Comparison of ENCODE assay signal across 15 cellular contexts in genomic region chr1:234898455-234899033, GRCh38.
DNase-seq lines count a peak whose midpoint lies in the region; ATAC-seq, FAIRE-seq and TF ChIP-seq lines count a peak whose summit lies in the region.
"Had no signal": no experiment of that assay in that cellular context is flagged by ENCODE, and none has a peak within 500 bp of the region (broad histone marks: within the 10 kb centered on the region; RNA-seq: fewer than 3 reads in every experiment).

No MANE protein-coding gene starts in this region.

- WGBS in adrenal gland, 4 donors: 90 to 93% (median 92%) methylated on average over 8 to 9 of the region's 9 CpGs
- WGBS in liver: 90% methylated on average over 9 of the region's 9 CpGs

- H3K27me3 ChIP-seq in adrenal gland (no peaks in the 10 kb centered on the region), liver (ENCODE audit: control insufficient read depth in 4 of 4, insufficient read depth in 4 of 4, low read length in 3 of 4) (no peaks in the 10 kb centered on the region)

- no peaks in the 10 kb centered on the region for H3K36me3 Mint-ChIP-seq in progenitor cell of endocrine pancreas (ENCODE audit: insufficient read depth)

- TF ChIP-seq CTCF in HEK293 (tag by site-specific recombination; IDR thresholded peaks at IDR 0.05) (no peak), adrenal gland (IDR thresholded peaks at IDR 0.05) (no peak), liver (IDR thresholded peaks at IDR 0.05; ENCODE audit: low read depth, low read length, missing input control) (no peak), progenitor cell of endocrine pancreas (IDR thresholded peaks at IDR 0.05; ENCODE audit: unreplicated experiment) (no peak), omental fat pad (IDR thresholded peaks at IDR 0.05) (no peak)

- CTCF ChIA-PET in HEK293 (lab: Yijun Ruan, JAX): interaction anchor here (0.6 to 1.0 kb wide), 2 partner anchors 27 to 728 kb away, joined by 3 to 5 read pairs; no protein-coding TSS in a partner anchor

- TF ChIP-seq POLR2A in adrenal gland (IDR thresholded peaks at IDR 0.05): no peak

- H3K4me3 Mint-ChIP-seq in progenitor cell of endocrine pancreas (ENCODE audit: low read depth): no peak overlapping the region

- no peak for ATAC-seq in omental fat pad (ENCODE audit: low FRiP score)
- ATAC-seq: activated CD4-positive, CD25-positive, alpha-beta regulatory T cell treated with anti-CD3 and anti-CD28 coated beads, Interleukin-2, amount 50 U/mL, for 24 hours had no signal

- H3K27me3 Mint-ChIP-seq in progenitor cell of endocrine pancreas: no peaks in the 10 kb centered on the region

- peaks cover 26% of the 10 kb centered on the region for H3K4me1 Mint-ChIP-seq in progenitor cell of endocrine pancreas (ENCODE audit: low read depth)

- H3K27ac Mint-ChIP-seq in progenitor cell of endocrine pancreas: peak overlapping the region; percentile 71

- POLR2A ChIA-PET in HEK293 (lab: Yijun Ruan, JAX): no interaction called here

- intact Hi-C loops in adrenal gland (cut with DNase I): no loop called here

- DNase-seq in adrenal gland (no peak), progenitor cell of endocrine pancreas (ENCODE audit: low spot score, unreplicated experiment) (no peak), omental fat pad (ENCODE audit: low spot score) (no peak), NCI-H1092 (lab: John Stamatoyannopoulos, UW) (no peak), frontal cortex (ENCODE audit: low spot score in 2 of 2) (no peak), NCI-H82 treated with DMSO at 0.1 percent for 48 hours (lab: John Stamatoyannopoulos, UW; ENCODE audit: unreplicated experiment) (no peak)
- DNase-seq: activated gamma-delta T cell treated with Interleukin-2 at 50 U/mL for 16 hours; KG1; NCI-H1105; retina; stimulated activated CD4-positive, alpha-beta T cell treated with anti-CD3 and anti-CD28 coated beads, Interleukin-2, amount 100 ng/mL, for 24 hours; T-helper 2 cell had no signal

- H3K9me3 ChIP-seq in HEK293 (ENCODE audit: control insufficient read depth, insufficient read depth, low read depth, low read length) (no peaks in the 10 kb centered on the region), adrenal gland (replicated peaks in 1 of 3) (no peaks in the 10 kb centered on the region), liver (ENCODE audit: control insufficient read depth in 4 of 4, low read length in 3 of 4) (no peaks in the 10 kb centered on the region)

- H3K4me1 ChIP-seq in HEK293 (ENCODE audit: control insufficient read depth, insufficient read depth, low read length) (peaks cover 4% of the 10 kb centered on the region; the same call in 1 of the 2 replicates), adrenal gland (replicated peaks in 1 of 2) (peaks cover 12 to 23% of the 10 kb centered on the region in 2 donors), liver (ENCODE audit: control insufficient read depth in 4 of 4, insufficient read depth in 4 of 4, low read length in 3 of 4) (peaks cover 6 to 19% (median 12%) of the 10 kb centered on the region in 4 donors)

- peak overlapping the region; percentile 10 to 40 for H3K9ac ChIP-seq in liver (ENCODE audit: low read depth in 1 of 2, low read length in 2 of 2)

- H3K4me3 ChIP-seq in HEK293 (ENCODE audit: low read depth, low read length): no peak overlapping the region
- H3K4me3 ChIP-seq in adrenal gland: no peak overlapping the region
- H3K4me3 ChIP-seq in liver (ENCODE audit: low read depth in 1 of 3, low read length in 3 of 3): no peak overlapping the region

- H3K27ac ChIP-seq in HEK293 (ENCODE audit: extremely low read depth, low read depth, low read length) (no peak overlapping the region), adrenal gland (peak overlapping the region in 4 of 5 donors; percentile 59 to 89 (median 78)), liver (ENCODE audit: low read depth in 1 of 2, low read length in 2 of 2) (peak overlapping the region; percentile 83 to 88)

- H3K9me3 Mint-ChIP-seq in progenitor cell of endocrine pancreas (ENCODE audit: low read depth): no peaks in the 10 kb centered on the region

- no peak for TF ChIP-seq RAD21 in liver (IDR thresholded peaks at IDR 0.05)

- no peak for FAIRE-seq in frontal cortex (lab: Jason Lieb, UNC)

- H3K36me3 ChIP-seq in HEK293 (ENCODE audit: control insufficient read depth in 2 of 2, insufficient read depth in 1 of 2, low read length in 2 of 2): no peaks in the 10 kb centered on the region
- H3K36me3 ChIP-seq in adrenal gland (replicated peaks in 1 of 2): no peaks in the 10 kb centered on the region
- no peaks in the 10 kb centered on the region for H3K36me3 ChIP-seq in liver (ENCODE audit: control insufficient read depth in 4 of 4, insufficient read depth in 3 of 4, low read depth in 1 of 4, low read length in 3 of 4)

TF ChIP-seq in HEK293, 187 proteins besides CTCF, POLR2A, EP300 and RAD21:
- TF ChIP-seq ZNF768 (tag by site-specific recombination; IDR thresholded peaks at IDR 0.05) (peak; percentile 85), ZNF324 (tag by site-specific recombination; IDR thresholded peaks at IDR 0.05) (no peak)

TF ChIP-seq in liver, 16 proteins besides CTCF, POLR2A, EP300 and RAD21:
- no peak for TF ChIP-seq FOXA1 (IDR thresholded peaks at IDR 0.05)
- TF ChIP-seq HNF4A (conservative IDR thresholded peaks at IDR 0.05): no peak
- TF ChIP-seq ZBTB33 (IDR thresholded peaks at IDR 0.05): no peak
- TF ChIP-seq SP1 (IDR thresholded peaks at IDR 0.05): no peak
- no peak for TF ChIP-seq GABPA (IDR thresholded peaks at IDR 0.05 in 1 of 2, conservative IDR thresholded peaks at IDR 0.05 in 1 of 2)
- no peak for TF ChIP-seq JUND (IDR thresholded peaks at IDR 0.05)
- no peak for TF ChIP-seq TAF1 (conservative IDR thresholded peaks at IDR 0.05)
- no peak for TF ChIP-seq HNF4G (IDR thresholded peaks at IDR 0.05)
- no peak for TF ChIP-seq NR2F2 (IDR thresholded peaks at IDR 0.05)
- TF ChIP-seq, protein P1, sequence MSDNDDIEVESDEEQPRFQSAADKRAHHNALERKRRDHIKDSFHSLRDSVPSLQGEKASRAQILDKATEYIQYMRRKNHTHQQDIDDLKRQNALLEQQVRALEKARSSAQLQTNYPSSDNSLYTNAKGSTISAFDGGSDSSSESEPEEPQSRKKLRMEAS (IDR thresholded peaks at IDR 0.05): no peak
- no peak for TF ChIP-seq YY1 (IDR thresholded peaks at IDR 0.05)
